ENCODE assay signal across 26 cellular contexts in the genomic region with DNA sequence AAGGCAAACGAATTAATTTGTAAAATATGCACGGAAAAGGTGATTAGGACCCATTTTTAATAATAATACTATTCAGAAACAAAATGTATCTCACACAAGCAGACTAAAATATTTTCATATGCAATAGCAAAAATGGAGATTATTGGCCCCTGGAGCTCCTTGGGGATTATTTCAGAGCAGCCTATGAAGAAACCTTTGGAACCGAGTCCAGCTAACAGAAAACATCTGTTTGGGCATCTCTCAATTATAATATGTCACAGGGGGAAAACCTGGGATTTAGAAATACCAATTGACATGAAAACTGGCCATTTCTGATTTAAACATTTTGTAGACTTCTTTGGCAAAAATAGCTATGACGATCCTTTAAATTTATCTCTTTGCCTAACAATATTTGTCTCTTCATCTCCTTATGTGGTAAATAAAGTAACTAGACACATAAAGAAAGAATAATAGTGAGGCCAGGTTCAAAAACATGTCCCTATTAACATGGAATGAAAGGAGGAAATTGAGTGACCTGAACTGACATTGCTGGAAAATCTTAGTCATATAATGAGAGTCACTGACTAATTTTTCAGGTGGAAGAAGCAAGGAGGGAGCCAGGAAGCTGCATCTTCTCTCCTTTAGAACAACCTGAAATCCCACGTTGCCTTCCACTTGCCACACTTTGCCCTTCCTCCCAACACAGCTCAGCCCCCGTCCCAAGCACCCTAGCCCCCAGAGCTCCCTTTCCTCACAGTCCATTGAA.
"Had no signal": no experiment of that assay in that cellular context is flagged by ENCODE, and none has a peak within 500 bp of the region (broad histone marks: within the 10 kb centered on the region; RNA-seq: fewer than 3 reads in every experiment).

No MANE protein-coding gene starts in this region.

- H3K36me3 ChIP-seq: adrenal gland, ascending aorta, brain microvascular endothelial cell, neutrophil, pancreas, sigmoid colon, vagina had no signal

- DNase-seq: activated CD4-positive, alpha-beta T cell treated with anti-CD3 and anti-CD28 coated beads for 1 hour; activated CD4-positive, alpha-beta T cell treated with anti-CD3 and anti-CD28 coated beads, Interleukin-2, amount 50 U/mL, for 4 hours; activated CD8-positive, alpha-beta memory T cell treated with anti-CD3 and anti-CD28 coated beads for 24 hours; activated CD8-positive, alpha-beta memory T cell treated with anti-CD3 and anti-CD28 coated beads, Interleukin-2, amount 50 U/mL, for 4 hours; activated T-cell treated with anti-CD3 and anti-CD28 coated beads, Interleukin-2, amount 50 U/mL, for 24 hours; adrenal gland; brain microvascular endothelial cell; central memory CD4-positive, alpha-beta T cell; dermis blood vessel endothelial cell; effector memory CD4-positive, alpha-beta T cell; foreskin fibroblast; hippocampal formation; pancreas; psoas muscle; sigmoid colon; stimulated activated CD4-positive, alpha-beta T cell treated with anti-CD3 and anti-CD28 coated beads, Interleukin-15, amount 100 ng/mL, for 24 hours; stimulated activated CD4-positive, alpha-beta T cell treated with anti-CD3 and anti-CD28 coated beads, Interleukin-2, amount 100 ng/mL, for 48 hours; stimulated activated CD8-positive, alpha-beta memory T cell treated with anti-CD3 and anti-CD28 coated beads, Interleukin-4, amount 100 ng/mL, for 48 hours; stimulated activated naive B cell treated with anti-CD40 and anti-IgM and Interleukin-4, amounts not matched to agents 10 μg/mL and 1 μg/mL and 100 μg/mL, for 72 hours; T-cell had no signal

- H3K4me1 ChIP-seq: adrenal gland, ascending aorta, pancreas, psoas muscle, vagina had no signal

- H3K27me3 ChIP-seq: adrenal gland, ascending aorta, brain microvascular endothelial cell, neutrophil, pancreas, sigmoid colon, vagina had no signal

- H3K27ac ChIP-seq: adrenal gland, ascending aorta, brain microvascular endothelial cell, neutrophil, pancreas, psoas muscle, vagina had no signal

- ATAC-seq: activated naive CD4-positive, alpha-beta T cell treated with anti-CD3 and anti-CD28 coated beads, Interleukin-2, amount 50 U/mL, for 72 hours; activated T-helper 17 cell treated with anti-CD3 and anti-CD28 coated beads, Interleukin-2, amount 50 U/mL, for 72 hours; pancreas; stimulated activated naive B cell treated with anti-CD40 and anti-IgM and Interleukin-4, amounts not matched to agents 10 μg/mL and 1 μg/mL and 100 μg/mL, for 72 hours; T-cell had no signal

- H3K4me3 ChIP-seq: adrenal gland, ascending aorta, pancreas, psoas muscle, sigmoid colon, smooth muscle cell, vagina had no signal

- H3K9me3 ChIP-seq: adrenal gland, ascending aorta, neutrophil, pancreas, vagina had no signal
